In the genomic region with DNA sequence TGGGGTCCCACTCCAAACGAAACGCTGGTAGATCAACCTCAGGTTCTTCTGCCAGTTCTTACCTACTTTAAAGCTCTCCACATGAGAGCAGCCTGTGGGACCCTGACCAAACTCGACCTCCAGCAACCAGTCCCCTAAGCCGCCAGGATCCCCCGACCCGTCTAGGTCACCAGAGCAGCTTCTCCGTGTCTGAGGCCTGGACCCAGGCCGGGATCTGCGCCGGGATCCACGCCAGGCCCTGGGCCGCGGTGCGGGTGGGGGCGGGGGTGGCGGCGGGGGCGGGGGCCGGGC, we compare ENCODE assay signal across 8 cellular contexts. TPM values are rescaled to one million over a fixed set of nuclear protein-coding genes. Genes with fewer than 3 reads are reported as not detected.
DNase-seq lines count a peak whose midpoint lies in the region; TF ChIP-seq lines count a peak whose summit lies in the region.

No MANE protein-coding gene starts in this region.

- CTCF ChIA-PET in activated naive CD4-positive, alpha-beta T cell treated with anti-CD3 and anti-CD28 coated beads for 36 hours (lab: Charles Lee): interaction anchor here (1.1 kb wide), 1 partner anchor 431 kb away, joined by 3 read pairs; no protein-coding TSS in a partner anchor

- no peaks in the 10 kb centered on the region for H3K36me3 ChIP-seq in WERI-Rb-1
- H3K36me3 ChIP-seq in iPS-20b (ENCODE audit: insufficient read depth, low read depth, low read length): peaks cover 17% of the 10 kb centered on the region
- no peaks in the 10 kb centered on the region for H3K36me3 ChIP-seq in thymus (ENCODE audit: control insufficient read depth, insufficient read depth)

- H3K9me3 ChIP-seq in WERI-Rb-1 (ENCODE audit: severe bottlenecking) (no peaks in the 10 kb centered on the region), iPS-20b (ENCODE audit: insufficient read depth, low read depth, low read length) (no peaks in the 10 kb centered on the region), thymus (ENCODE audit: control insufficient read depth) (no peaks in the 10 kb centered on the region)

- peaks cover 7% of the 10 kb centered on the region; the same call in 1 of the 2 replicates for H3K4me1 ChIP-seq in iPS-20b (ENCODE audit: insufficient read depth, low read length)
- peaks cover 2% of the 10 kb centered on the region for H3K4me1 ChIP-seq in thymus (ENCODE audit: control insufficient read depth, insufficient read depth, low read length)

- TF ChIP-seq CTCF in WERI-Rb-1 (IDR thresholded peaks at IDR 0.05; ENCODE audit: low read depth, low read length): no peak

- peak overlapping the region; percentile 74 for H3K4me3 Mint-ChIP-seq in activated naive CD4-positive, alpha-beta T cell treated with anti-CD3 and anti-CD28 coated beads for 36 hours

- no peak overlapping the region for H3K4me3 ChIP-seq in WERI-Rb-1 (ENCODE audit: low read depth, low read length)
- peak overlapping the region; percentile 65 for H3K4me3 ChIP-seq in iPS-20b (ENCODE audit: low read length)
- H3K4me3 ChIP-seq in thymus (ENCODE audit: low read length): peak overlapping the region; percentile 78

- intact Hi-C loops in activated naive CD4-positive, alpha-beta T cell treated with anti-CD3 and anti-CD28 coated beads for 36 hours (cut with micrococcal nuclease): no loop called here

- 2% methylated on average over 19 of the region's 19 CpGs for WGBS in thymus

- peak; percentile 4 for DNase-seq in activated naive CD4-positive, alpha-beta T cell treated with anti-CD3 and anti-CD28 coated beads for 36 hours
- DNase-seq in activated naive CD4-positive, alpha-beta T cell treated with anti-CD3 and anti-CD28 coated beads, Interleukin-2, amount 50 U/mL, for 16 hours: no peak
- DNase-seq in WERI-Rb-1 (no peak), NK-92 (lab: John Stamatoyannopoulos, UW; ENCODE audit: unreplicated experiment) (no peak), middle frontal gyrus (ENCODE audit: extremely low spot score, low spot score) (no peak), D341Med (ENCODE audit: low spot score) (no peak)

- H3K27ac ChIP-seq in WERI-Rb-1 (0 out of 2 replicates have a peak overlapping the region, but pooled peaks have one; percentile 29), iPS-20b (ENCODE audit: low read length) (no peak overlapping the region), thymus (ENCODE audit: low read depth) (peak overlapping the region; percentile 84)

- peaks cover 7% of the 10 kb centered on the region for H3K4me1 Mint-ChIP-seq in activated naive CD4-positive, alpha-beta T cell treated with anti-CD3 and anti-CD28 coated beads for 36 hours (ENCODE audit: low read depth)

- H3K9me3 Mint-ChIP-seq in activated naive CD4-positive, alpha-beta T cell treated with anti-CD3 and anti-CD28 coated beads for 36 hours: no peaks in the 10 kb centered on the region

- H3K27me3 Mint-ChIP-seq in activated naive CD4-positive, alpha-beta T cell treated with anti-CD3 and anti-CD28 coated beads for 36 hours (ENCODE audit: low read depth): no peaks in the 10 kb centered on the region

- peak overlapping the region; percentile 60; the same call in 1 of the 2 replicates for H3K9ac ChIP-seq in iPS-20b (ENCODE audit: low read depth, low read length)

- H3K27me3 ChIP-seq in WERI-Rb-1 (ENCODE audit: insufficient read depth, low read depth, severe bottlenecking): peaks cover 25% of the 10 kb centered on the region
- no peaks in the 10 kb centered on the region for H3K27me3 ChIP-seq in iPS-20b (ENCODE audit: insufficient read depth, low read length)
- no peaks in the 10 kb centered on the region for H3K27me3 ChIP-seq in thymus (ENCODE audit: control insufficient read depth, insufficient read depth)

- H3K36me3 Mint-ChIP-seq in activated naive CD4-positive, alpha-beta T cell treated with anti-CD3 and anti-CD28 coated beads for 36 hours (ENCODE audit: low read depth): no peaks in the 10 kb centered on the region

- peak overlapping the region; percentile 69 for H3K27ac Mint-ChIP-seq in activated naive CD4-positive, alpha-beta T cell treated with anti-CD3 and anti-CD28 coated beads for 36 hours

RNA-seq across cellular contexts. Expression of gene USP51, which starts 1.4 kb away (rescaled TPM):
- 1 to 10 TPM; 1.0 to 1.1 TPM for total RNA-seq in activated naive CD4-positive, alpha-beta T cell treated with anti-CD3 and anti-CD28 coated beads for 36 hours
- 2.1 TPM for polyA plus RNA-seq in thymus

RNA-seq across cellular contexts. Expression of gene MAGEH1, which starts 36.3 kb away (rescaled TPM):
- total RNA-seq in activated naive CD4-positive, alpha-beta T cell treated with anti-CD3 and anti-CD28 coated beads for 36 hours: 10 to 100 TPM; 17.4 to 17.8 TPM
- 97.3 TPM for polyA plus RNA-seq in thymus
